ENCODE assay signal across 9 cellular contexts in genomic region chr3:157354722-157355121, GRCh38.
DNase-seq lines count a peak whose midpoint lies in the region; ATAC-seq, FAIRE-seq and TF ChIP-seq lines count a peak whose summit lies in the region.
"Had no signal": no experiment of that assay in that cellular context is flagged by ENCODE, and none has a peak within 500 bp of the region (broad histone marks: within the 10 kb centered on the region; RNA-seq: fewer than 3 reads in every experiment).

No MANE protein-coding gene starts in this region.

- CTCF ChIA-PET in A549 (lab: Yijun Ruan, JAX) (interaction anchor here (1.0 to 1.6 kb wide), 5 partner anchors 37 to 160 kb away, joined by 3 to 4 read pairs (median 3); no protein-coding TSS in a partner anchor), endothelial cell of umbilical vein (lab: Charles Lee) (interaction anchor here (0.6 to 5.1 kb wide), 12 partner anchors 10 to 153 kb away, joined by 3 to 52 read pairs (median 4); partner anchors contain the start of gene PTX3)

- no peaks in the 10 kb centered on the region for H3K27me3 ChIP-seq in endothelial cell of umbilical vein (ENCODE audit: control insufficient read depth in 2 of 2, insufficient read depth in 2 of 2, low read length in 2 of 2)
- H3K27me3 ChIP-seq: transverse colon had no signal

- H3K9me1 ChIP-seq in endothelial cell of umbilical vein (replicated peaks; ENCODE audit: control insufficient read depth, extremely low read depth, insufficient read depth, low read length) = no peaks in the 10 kb centered on the region

- no peaks in the 10 kb centered on the region for H3K36me3 ChIP-seq in endothelial cell of umbilical vein (ENCODE audit: control insufficient read depth in 2 of 2, extremely low read depth in 1 of 2, insufficient read depth in 2 of 2, low read length in 2 of 2)
- H3K36me3 ChIP-seq: transverse colon had no signal

- intact Hi-C loops in endothelial cell of umbilical vein (cut with micrococcal nuclease) = loop anchor here (1.0 to 10.0 kb wide), 4 partner anchors 138 to 220 kb away; partner anchors contain the start of gene CCNL1

- 0% methylated on average over 1 of the region's 1 CpG for WGBS in A549 (ENCODE audit: missing lambda C conversion rate)

- H3K27me3 Mint-ChIP-seq in stimulated activated memory B cell treated with anti-CD40 and anti-IgM and Interleukin-4, amounts not matched to agents 10 μg/mL and 1 μg/mL and 100 μg/mL, for 72 hours = peaks cover 9% of the 10 kb centered on the region

- no TSS peak for BruUV-seq in endothelial cell of umbilical vein (replicated peaks; lab: Mats Ljungman, UMichigan)

- H2AFZ ChIP-seq in endothelial cell of umbilical vein (ENCODE audit: low read depth, low read length) = no peak overlapping the region

- TF ChIP-seq EP300 in A549 (IDR thresholded peaks at IDR 0.05) = no peak

- ATAC-seq in A549 = peak in 1 of 2 experiments; percentile 50; a peak in 3 of 6 replicates
- no peak for ATAC-seq in stimulated activated memory B cell treated with anti-CD40 and anti-IgM and Interleukin-4, amounts not matched to agents 10 μg/mL and 1 μg/mL and 100 μg/mL, for 72 hours

- TF ChIP-seq CTCF in A549 (IDR thresholded peaks at IDR 0.05) (peak; percentile 31; the same call in 2 of the 3 replicates), GM13976 (IDR thresholded peaks at IDR 0.05; ENCODE audit: borderline replicate concordance, control extremely low read depth, extremely low read depth, insufficient read depth, missing control alignments) (no peak), endothelial cell of umbilical vein (IDR thresholded peaks at IDR 0.05; ENCODE audit: extremely low read depth in 1 of 2, insufficient read depth in 1 of 2, low read depth in 1 of 2, low read length in 2 of 2) (peak; percentile 47 to 62)

- peak in 1 of 2 experiments; percentile 24 for DNase-seq in A549 (ENCODE audit: low read depth in 1 of 2, low spot score in 1 of 2)
- DNase-seq in GM13976 (ENCODE audit: low spot score) = peak; percentile 33
- peak; percentile 4 for DNase-seq in NCI-H1694 (lab: John Stamatoyannopoulos, UW)
- DNase-seq in endothelial cell of umbilical vein (ENCODE audit: low read depth, low spot score) = peak; percentile 64
- DNase-seq in NCI-H510A (lab: John Stamatoyannopoulos, UW) = no peak
- DNase-seq in 8988T = no peak
- DNase-seq in NOMO-1 treated with dmso at 0.1 percent for 144 hours (lab: John Stamatoyannopoulos, UW; ENCODE audit: unreplicated experiment) = no peak
- DNase-seq: transverse colon had no signal

- H3K4me2 ChIP-seq in A549 = no peak overlapping the region
- no peak overlapping the region for H3K4me2 ChIP-seq in endothelial cell of umbilical vein (ENCODE audit: insufficient read depth, low read length)

- H3K9me3 ChIP-seq in A549 (no peaks in the 10 kb centered on the region), endothelial cell of umbilical vein (replicated peaks; ENCODE audit: control insufficient read depth, insufficient read depth, low read length) (no peaks in the 10 kb centered on the region)
- H3K9me3 ChIP-seq: transverse colon had no signal

- peak in 1 of 2 experiments; percentile 36; a peak in 2 of 5 replicates for TF ChIP-seq RAD21 in A549 (conservative IDR thresholded peaks at IDR 0.05 in 1 of 2, IDR thresholded peaks at IDR 0.05 in 1 of 2)

- H3K4me1 Mint-ChIP-seq in stimulated activated memory B cell treated with anti-CD40 and anti-IgM and Interleukin-4, amounts not matched to agents 10 μg/mL and 1 μg/mL and 100 μg/mL, for 72 hours = no peaks in the 10 kb centered on the region

- no peaks in the 10 kb centered on the region for H3K9me3 Mint-ChIP-seq in stimulated activated memory B cell treated with anti-CD40 and anti-IgM and Interleukin-4, amounts not matched to agents 10 μg/mL and 1 μg/mL and 100 μg/mL, for 72 hours

- dilution Hi-C loops in endothelial cell of umbilical vein (cut with MboI; ENCODE audit: extremely low pct_ligation_motif_present, low sequenced_read_pairs) = no loop called here

- in situ Hi-C loops in GM13976 (cut with MboI; ENCODE audit: low sequenced_read_pairs, unreplicated experiment) = no loop called here

- H3K27ac ChIP-seq in A549 (peak overlapping the region in 1 of 2 experiments; percentile 54; a peak in 1 of 6 replicates), endothelial cell of umbilical vein (ENCODE audit: insufficient read depth, low read depth, low read length) (peak overlapping the region; percentile 8)
- H3K27ac ChIP-seq: transverse colon had no signal

- H4K20me1 ChIP-seq in endothelial cell of umbilical vein (replicated peaks; ENCODE audit: control insufficient read depth, extremely low read depth, insufficient read depth, low read length) = no peaks in the 10 kb centered on the region

- no peak overlapping the region for H3K9ac ChIP-seq in endothelial cell of umbilical vein (replicated peaks; ENCODE audit: extremely low read depth, insufficient read depth, low read length)

- peaks cover 9% of the 10 kb centered on the region for H3K79me2 ChIP-seq in endothelial cell of umbilical vein (ENCODE audit: control insufficient read depth, insufficient read depth, low read length)

- POLR2A ChIA-PET in A549 (lab: Yijun Ruan, JAX) (no interaction called here), endothelial cell of umbilical vein (lab: Charles Lee) (no interaction called here)

- H3K4me1 ChIP-seq in A549 (peaks cover 13% of the 10 kb centered on the region), endothelial cell of umbilical vein (ENCODE audit: control insufficient read depth, extremely low read depth, insufficient read depth, low read length) (peaks cover 41% of the 10 kb centered on the region)
- H3K4me1 ChIP-seq: transverse colon had no signal

- no peak overlapping the region for H3K4me3 ChIP-seq in A549
- no peak overlapping the region for H3K4me3 ChIP-seq in endothelial cell of umbilical vein (replicated peaks in 1 of 3; ENCODE audit: insufficient read depth in 1 of 3, low read depth in 1 of 3, low read length in 3 of 3)
- H3K4me3 ChIP-seq: transverse colon had no signal

- H3K27ac Mint-ChIP-seq in stimulated activated memory B cell treated with anti-CD40 and anti-IgM and Interleukin-4, amounts not matched to agents 10 μg/mL and 1 μg/mL and 100 μg/mL, for 72 hours = no peak overlapping the region

- no peaks in the 10 kb centered on the region for H3K36me3 Mint-ChIP-seq in stimulated activated memory B cell treated with anti-CD40 and anti-IgM and Interleukin-4, amounts not matched to agents 10 μg/mL and 1 μg/mL and 100 μg/mL, for 72 hours

- FAIRE-seq in A549 (lab: Jason Lieb, UNC) = no peak
- no peak for FAIRE-seq in endothelial cell of umbilical vein (lab: Jason Lieb, UNC)

- no peak overlapping the region for H3K4me3 Mint-ChIP-seq in stimulated activated memory B cell treated with anti-CD40 and anti-IgM and Interleukin-4, amounts not matched to agents 10 μg/mL and 1 μg/mL and 100 μg/mL, for 72 hours

- TF ChIP-seq POLR2A in A549 (IDR thresholded peaks at IDR 0.05; ENCODE audit: low read length) = no peak
- no peak for TF ChIP-seq POLR2A in endothelial cell of umbilical vein (IDR thresholded peaks at IDR 0.05; ENCODE audit: low read depth, low read length)

TF ChIP-seq in A549, 52 proteins besides CTCF, POLR2A, EP300 and RAD21:
- TF ChIP-seq HOXA7 (CRISPR knock-in tag; IDR thresholded peaks at IDR 0.05) (no peak), FOSB (CRISPR knock-in tag; IDR thresholded peaks at IDR 0.05) (no peak), HES2 (IDR thresholded peaks at IDR 0.05) (no peak), HOXB5 (CRISPR knock-in tag; IDR thresholded peaks at IDR 0.05) (no peak), PHF8 (IDR thresholded peaks at IDR 0.05; ENCODE audit: borderline replicate concordance, low read depth) (no peak), RNF2 (IDR thresholded peaks at IDR 0.05; ENCODE audit: borderline replicate concordance, low read depth) (no peak), ZSCAN20 (CRISPR knock-in tag; IDR thresholded peaks at IDR 0.05) (no peak), ZNF302 (CRISPR knock-in tag; IDR thresholded peaks at IDR 0.05) (no peak), TFCP2L1 (CRISPR knock-in tag; IDR thresholded peaks at IDR 0.05) (no peak), ZC3H11A (IDR thresholded peaks at IDR 0.05) (no peak), RARB (CRISPR knock-in tag; IDR thresholded peaks at IDR 0.05) (no peak), HDAC2 (IDR thresholded peaks at IDR 0.05) (no peak), CEBPB (IDR thresholded peaks at IDR 0.05) (no peak), BHLHE40 (IDR thresholded peaks at IDR 0.05; ENCODE audit: low read depth, low read length) (no peak)

TF ChIP-seq in endothelial cell of umbilical vein, 7 proteins besides CTCF, POLR2A, EP300 and RAD21:
- TF ChIP-seq MYC (IDR thresholded peaks at IDR 0.05; ENCODE audit: low read depth, low read length) (no peak), FOS (IDR thresholded peaks at IDR 0.05; ENCODE audit: borderline replicate concordance, insufficient read depth, low read length) (no peak), JUN (IDR thresholded peaks at IDR 0.05; ENCODE audit: borderline replicate concordance, insufficient read depth, insufficient read length, low read depth) (no peak), POLR2AphosphoS5 (IDR thresholded peaks at IDR 0.05; ENCODE audit: insufficient read depth, low read depth, low read length) (no peak), EZH2 (IDR thresholded peaks at IDR 0.05; ENCODE audit: borderline replicate concordance, low read depth, low read length, severe bottlenecking) (no peak), GATA2 (IDR thresholded peaks at IDR 0.05; ENCODE audit: insufficient read depth, insufficient read length, low read depth, low read length) (no peak), MAX (IDR thresholded peaks at IDR 0.05; ENCODE audit: insufficient read depth, insufficient read length) (no peak)

Comparison
In these comparisons a context has a peak if more than half of its experiments do, and no peak if none do; other contexts are left out.
1. DNase-seq: peak in GM13976 (single experiment), NCI-H1694 (single experiment) and endothelial cell of umbilical vein (single experiment); none in NCI-H510A (single experiment), 8988T (single experiment) and NOMO-1 treated with dmso at 0.1 percent for 144 hours (single experiment).